10 cellular contexts compared by ENCODE assay signal in the genomic region with DNA sequence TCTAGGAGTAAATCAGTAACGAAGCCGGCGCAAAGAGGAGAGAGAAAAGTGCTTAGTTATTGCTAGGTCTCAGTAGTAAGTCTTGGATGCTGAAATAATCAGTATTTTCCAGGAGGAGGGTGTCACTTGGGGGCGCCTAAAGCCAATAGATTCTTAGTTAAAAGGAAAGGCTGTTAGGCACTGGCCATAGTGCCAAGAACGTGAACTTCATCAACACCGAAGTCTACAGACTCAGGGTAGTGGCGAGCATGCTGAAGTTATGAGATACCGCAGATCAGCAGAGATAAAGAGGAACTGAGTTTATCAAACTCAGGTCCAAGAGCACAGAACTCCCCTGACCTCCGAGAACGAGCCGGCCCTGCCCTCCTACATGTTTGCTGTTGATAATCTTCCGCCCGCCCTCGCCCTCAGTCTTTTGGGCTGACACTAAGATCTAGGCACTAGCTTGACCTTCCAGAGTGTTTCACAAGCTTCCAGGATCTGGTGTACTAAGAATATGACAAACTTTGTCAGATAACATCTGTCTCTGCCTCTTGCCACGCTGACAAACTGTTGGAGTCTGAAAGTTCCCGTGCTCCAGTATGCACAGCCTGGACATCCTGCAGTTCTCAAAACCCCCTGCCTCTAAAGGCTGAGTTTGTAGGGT. TPM values are rescaled to one million over a fixed set of nuclear protein-coding genes. Genes with fewer than 3 reads are reported as not detected.
DNase-seq lines count a peak whose midpoint lies in the region; ATAC-seq and TF ChIP-seq lines count a peak whose summit lies in the region.
"Had no signal": no experiment of that assay in that cellular context is flagged by ENCODE, and none has a peak within 500 bp of the region (broad histone marks: within the 10 kb centered on the region; RNA-seq: fewer than 3 reads in every experiment).

No MANE protein-coding gene starts in this region.

- H3K4me1 ChIP-seq in HEK293 (ENCODE audit: control insufficient read depth, insufficient read depth, low read length) (no peaks in the 10 kb centered on the region), PC-3 (ENCODE audit: insufficient read depth, low read length) (no peaks in the 10 kb centered on the region)

- TF ChIP-seq CTCF in HEK293 (tag by site-specific recombination; IDR thresholded peaks at IDR 0.05) (0 out of 2 replicates have a peak, but pooled peaks have one; percentile 36), PC-3 (conservative IDR thresholded peaks at IDR 0.05; ENCODE audit: low read depth, low read length) (0 out of 2 replicates have a peak, but pooled peaks have one; percentile 23), nephron progenitor cell (IDR thresholded peaks at IDR 0.05) (no peak)

- H3F3A ChIP-seq in PC-3 (ENCODE audit: low read length, unreplicated experiment): no peaks in the 10 kb centered on the region

- intact Hi-C loops in PC-3 (cut with micrococcal nuclease) (loop anchor here (5.0 kb wide), 1 partner anchor 100 kb away; no protein-coding TSS in a partner anchor), Right ventricle myocardium superior (cut with DNase I) (no loop called here)
- intact Hi-C loops in activated CD4-positive, alpha-beta memory T cell treated with anti-CD3 and anti-CD28 coated beads for 36 hours (cut with micrococcal nuclease): loop anchor here (5.0 kb wide), 2 partner anchors 65 to 100 kb away; no protein-coding TSS in a partner anchor

- H3K27me3 Mint-ChIP-seq in nephron progenitor cell (ENCODE audit: low read depth, poor library complexity): peaks cover 5% of the 10 kb centered on the region
- H3K27me3 Mint-ChIP-seq in activated CD4-positive, alpha-beta memory T cell treated with anti-CD3 and anti-CD28 coated beads for 36 hours: peaks cover 19% of the 10 kb centered on the region

- no peak overlapping the region for H3K9ac ChIP-seq in PC-3 (ENCODE audit: low read length)

- H3K4me2 ChIP-seq in PC-3 (ENCODE audit: low read length): no peak overlapping the region

- H3K4me1 Mint-ChIP-seq in nephron progenitor cell: no peaks in the 10 kb centered on the region
- peaks cover under 1% of the 10 kb centered on the region for H3K4me1 Mint-ChIP-seq in activated CD4-positive, alpha-beta memory T cell treated with anti-CD3 and anti-CD28 coated beads for 36 hours (ENCODE audit: low read depth)

- ATAC-seq in PC-3 (peak; percentile 37; the same call in 1 of the 2 replicates), Right ventricle myocardium superior (ENCODE audit: poor library complexity) (peak; percentile 94), HG02981 (IDR thresholded peaks at IDR 0.05; ENCODE audit: unreplicated experiment) (no peak), HG02798 (IDR thresholded peaks at IDR 0.05; ENCODE audit: poor library complexity, unreplicated experiment) (no peak)

- POLR2A ChIA-PET in HEK293 (lab: Yijun Ruan, JAX): no interaction called here
- POLR2A ChIA-PET in PC-3 (lab: Charles Lee; ENCODE audit: unreplicated experiment): no interaction called here
- POLR2A ChIA-PET in activated CD4-positive, alpha-beta memory T cell treated with anti-CD3 and anti-CD28 coated beads for 36 hours (lab: Charles Lee): no interaction called here

- H3K79me2 ChIP-seq in PC-3 (ENCODE audit: low read length): no peaks in the 10 kb centered on the region

- H3K4me3 ChIP-seq in HEK293 (ENCODE audit: low read depth, low read length) (no peak overlapping the region), PC-3 (ENCODE audit: low read length) (no peak overlapping the region)
- H3K4me3 ChIP-seq: SK-N-MC had no signal

- H4K20me1 ChIP-seq in PC-3 (ENCODE audit: low read length): no peaks in the 10 kb centered on the region

- H3K9me3 ChIP-seq in HEK293 (ENCODE audit: control insufficient read depth, insufficient read depth, low read depth, low read length): no peaks in the 10 kb centered on the region
- no peaks in the 10 kb centered on the region for H3K9me3 ChIP-seq in PC-3 (ENCODE audit: low read length)

- no peaks in the 10 kb centered on the region for H3K9me3 Mint-ChIP-seq in nephron progenitor cell
- H3K9me3 Mint-ChIP-seq in activated CD4-positive, alpha-beta memory T cell treated with anti-CD3 and anti-CD28 coated beads for 36 hours: no peaks in the 10 kb centered on the region

- H3K36me3 Mint-ChIP-seq in nephron progenitor cell (ENCODE audit: low read depth): no peaks in the 10 kb centered on the region
- H3K36me3 Mint-ChIP-seq in activated CD4-positive, alpha-beta memory T cell treated with anti-CD3 and anti-CD28 coated beads for 36 hours: no peaks in the 10 kb centered on the region

- CTCF ChIA-PET in HEK293 (lab: Yijun Ruan, JAX) (interaction anchor here (0.7 to 1.6 kb wide), 3 partner anchors 19 to 309 kb away, joined by 3 to 4 read pairs (median 3); no protein-coding TSS in a partner anchor), PC-3 (lab: Charles Lee) (no interaction called here)
- CTCF ChIA-PET in activated CD4-positive, alpha-beta memory T cell treated with anti-CD3 and anti-CD28 coated beads for 36 hours (lab: Charles Lee): interaction anchor here (0.7 kb wide), 1 partner anchor 251 kb away, joined by 3 read pairs; no protein-coding TSS in a partner anchor

- H3K36me3 ChIP-seq in HEK293 (ENCODE audit: control insufficient read depth in 2 of 2, insufficient read depth in 1 of 2, low read length in 2 of 2) (no peaks in the 10 kb centered on the region), PC-3 (ENCODE audit: low read depth, low read length) (no peaks in the 10 kb centered on the region)

- no peaks in the 10 kb centered on the region for H3K9me2 ChIP-seq in PC-3 (replicated peaks; ENCODE audit: low read length)

- no peaks in the 10 kb centered on the region for H3K27me3 ChIP-seq in PC-3 (ENCODE audit: low read length)

- H3K27ac ChIP-seq in HEK293 (ENCODE audit: extremely low read depth, low read depth, low read length) (no peak overlapping the region), PC-3 (ENCODE audit: low read length) (no peak overlapping the region)
- H3K27ac ChIP-seq: SK-N-MC had no signal

- H3K27ac Mint-ChIP-seq in nephron progenitor cell: peak overlapping the region; percentile 20
- H3K27ac Mint-ChIP-seq in activated CD4-positive, alpha-beta memory T cell treated with anti-CD3 and anti-CD28 coated beads for 36 hours: no peak overlapping the region

- no peak overlapping the region for H3K4me3 Mint-ChIP-seq in nephron progenitor cell
- no peak overlapping the region for H3K4me3 Mint-ChIP-seq in activated CD4-positive, alpha-beta memory T cell treated with anti-CD3 and anti-CD28 coated beads for 36 hours

- no TSS peak for BruUV-seq in PC-3 (replicated peaks; lab: Mats Ljungman, UMichigan)

- DNase-seq in PC-3 (peak; percentile 26), Right ventricle myocardium superior (peak; percentile 44), nephron progenitor cell (no peak), NCI-H510A treated with DMSO at 0.1 percent for 48 hours (lab: John Stamatoyannopoulos, UW) (no peak)
- DNase-seq in activated CD4-positive, alpha-beta memory T cell treated with anti-CD3 and anti-CD28 coated beads for 36 hours: no peak
- DNase-seq: NCI-H2081 treated with DMSO at 0.1 percent for 48 hours had no signal

- no peak overlapping the region for H2AFZ ChIP-seq in PC-3 (ENCODE audit: low read length)

TF ChIP-seq in HEK293, 187 proteins besides CTCF, POLR2A, EP300 and RAD21 (continues in another document):
- TF ChIP-seq ZBTB48 (tag by site-specific recombination; IDR thresholded peaks at IDR 0.05) (no peak), HOXA7 (CRISPR knock-in tag; IDR thresholded peaks at IDR 0.05; ENCODE audit: borderline replicate concordance) (no peak), ZNF558 (tag by site-specific recombination; IDR thresholded peaks at IDR 0.05) (no peak), ZNF701 (tag by site-specific recombination; IDR thresholded peaks at IDR 0.05) (no peak), ZBTB20 (tag by site-specific recombination; IDR thresholded peaks at IDR 0.05) (no peak), ZNF776 (tag by site-specific recombination; IDR thresholded peaks at IDR 0.05; ENCODE audit: borderline replicate concordance) (no peak), ZNF175 (tag by site-specific recombination; IDR thresholded peaks at IDR 0.05) (no peak), ZNF48 (tag by site-specific recombination; IDR thresholded peaks at IDR 0.05) (no peak)
- TF ChIP-seq, protein P1, sequence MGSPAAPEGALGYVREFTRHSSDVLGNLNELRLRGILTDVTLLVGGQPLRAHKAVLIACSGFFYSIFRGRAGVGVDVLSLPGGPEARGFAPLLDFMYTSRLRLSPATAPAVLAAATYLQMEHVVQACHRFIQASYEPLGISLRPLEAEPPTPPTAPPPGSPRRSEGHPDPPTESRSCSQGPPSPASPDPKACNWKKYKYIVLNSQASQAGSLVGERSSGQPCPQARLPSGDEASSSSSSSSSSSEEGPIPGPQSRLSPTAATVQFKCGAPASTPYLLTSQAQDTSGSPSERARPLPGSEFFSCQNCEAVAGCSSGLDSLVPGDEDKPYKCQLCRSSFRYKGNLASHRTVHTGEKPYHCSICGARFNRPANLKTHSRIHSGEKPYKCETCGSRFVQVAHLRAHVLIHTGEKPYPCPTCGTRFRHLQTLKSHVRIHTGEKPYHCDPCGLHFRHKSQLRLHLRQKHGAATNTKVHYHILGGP (tag by site-specific recombination; IDR thresholded peaks at IDR 0.05): no peak
- TF ChIP-seq, protein P2, sequence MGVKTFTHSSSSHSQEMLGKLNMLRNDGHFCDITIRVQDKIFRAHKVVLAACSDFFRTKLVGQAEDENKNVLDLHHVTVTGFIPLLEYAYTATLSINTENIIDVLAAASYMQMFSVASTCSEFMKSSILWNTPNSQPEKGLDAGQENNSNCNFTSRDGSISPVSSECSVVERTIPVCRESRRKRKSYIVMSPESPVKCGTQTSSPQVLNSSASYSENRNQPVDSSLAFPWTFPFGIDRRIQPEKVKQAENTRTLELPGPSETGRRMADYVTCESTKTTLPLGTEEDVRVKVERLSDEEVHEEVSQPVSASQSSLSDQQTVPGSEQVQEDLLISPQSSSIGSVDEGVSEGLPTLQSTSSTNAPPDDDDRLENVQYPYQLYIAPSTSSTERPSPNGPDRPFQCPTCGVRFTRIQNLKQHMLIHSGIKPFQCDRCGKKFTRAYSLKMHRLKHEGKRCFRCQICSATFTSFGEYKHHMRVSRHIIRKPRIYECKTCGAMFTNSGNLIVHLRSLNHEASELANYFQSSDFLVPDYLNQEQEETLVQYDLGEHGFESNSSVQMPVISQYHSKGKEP (tag by site-specific recombination; IDR thresholded peaks at IDR 0.05): no peak

RNA-seq across cellular contexts. Expression of a gene that starts 49.2 kb away (rescaled TPM):
- 98.0 and 130 TPM in 2 replicates for total RNA-seq in PC-3 (2014; rRNA removed)
- 101 TPM for total RNA-seq in Right ventricle myocardium superior
- total RNA-seq in activated CD4-positive, alpha-beta memory T cell treated with anti-CD3 and anti-CD28 coated beads for 36 hours: 10 to 100 TPM; 64.4 to 65.2 TPM

Comparison
In these comparisons a context has a peak if more than half of its experiments do, and no peak if none do; other contexts are left out.
1. ATAC-seq: peak in PC-3 (single experiment) and Right ventricle myocardium superior (single experiment); none in HG02981 (single experiment) and HG02798 (single experiment).
2. DNase-seq: peak in PC-3 (single experiment) and Right ventricle myocardium superior (single experiment); none in nephron progenitor cell (single experiment), activated CD4-positive, alpha-beta memory T cell treated with anti-CD3 and anti-CD28 coated beads for 36 hours (single experiment) and NCI-H510A treated with DMSO at 0.1 percent for 48 hours (single experiment).